In the genomic region with DNA sequence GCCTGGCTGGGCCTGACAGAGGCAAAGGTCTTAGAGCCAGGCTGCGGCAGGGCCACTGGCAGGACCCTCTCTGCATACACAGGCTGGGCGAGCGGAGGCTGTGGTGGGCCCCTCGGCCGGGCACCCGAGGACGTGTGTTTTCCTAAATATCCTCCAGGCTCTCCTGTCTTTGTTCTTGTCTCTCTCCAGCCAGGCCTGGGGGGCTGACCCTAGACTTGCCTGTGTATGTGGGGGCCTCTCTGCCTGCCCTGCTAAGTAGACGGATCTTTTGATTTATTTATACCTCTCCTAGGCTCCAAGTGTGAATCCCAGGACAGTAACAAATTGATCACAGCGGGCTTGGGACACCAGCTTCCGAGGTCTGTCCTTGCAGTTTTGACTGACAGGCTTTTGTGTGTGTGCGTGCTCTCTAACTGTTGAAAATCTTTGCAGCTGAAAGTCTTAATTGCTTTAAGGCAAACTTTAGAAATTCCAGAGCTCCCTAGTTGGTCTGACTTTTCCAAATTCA, we compare ENCODE assay signal across 8 cellular contexts. TPM values are rescaled to one million over a fixed set of nuclear protein-coding genes. Genes with fewer than 3 reads are reported as not detected.
A peak's percentile ranks its signal among the peaks of the same experiment; 100 is the strongest.
DNase-seq lines count a peak whose midpoint lies in the region; ATAC-seq, FAIRE-seq and TF ChIP-seq lines count a peak whose summit lies in the region.

No MANE protein-coding gene starts in this region.

- H4K20me1 ChIP-seq in PC-9 (ENCODE audit: insufficient read depth): peaks cover 25% of the 10 kb centered on the region
- no peaks in the 10 kb centered on the region for H4K20me1 ChIP-seq in endothelial cell of umbilical vein (replicated peaks; ENCODE audit: control insufficient read depth, extremely low read depth, insufficient read depth, low read length)

- peak overlapping the region; percentile 96 for H3K27ac Mint-ChIP-seq in neural crest cell (ENCODE audit: unreplicated experiment)

- H3K36me3 ChIP-seq in PC-9 (ENCODE audit: low read depth) (no peaks in the 10 kb centered on the region), endothelial cell of umbilical vein (ENCODE audit: control insufficient read depth in 2 of 2, extremely low read depth in 1 of 2, insufficient read depth in 2 of 2, low read length in 2 of 2) (no peaks in the 10 kb centered on the region)

- peaks cover 40% of the 10 kb centered on the region for H3F3A ChIP-seq in PC-9 (ENCODE audit: insufficient read depth, low read depth)

- TF ChIP-seq CTCF in PC-9 (conservative IDR thresholded peaks at IDR 0.05) (no peak), endothelial cell of umbilical vein (IDR thresholded peaks at IDR 0.05; ENCODE audit: extremely low read depth in 1 of 2, insufficient read depth in 1 of 2, low read depth in 1 of 2, low read length in 2 of 2) (no peak), neural crest cell (conservative IDR thresholded peaks at IDR 0.05) (no peak), GM20000 (IDR thresholded peaks at IDR 0.05; ENCODE audit: extremely low read depth, missing control alignments) (no peak)

- no peaks in the 10 kb centered on the region for H3K9me2 ChIP-seq in PC-9 (ENCODE audit: insufficient read depth)

- H3K27me3 ChIP-seq in PC-9 (ENCODE audit: insufficient read depth, low read depth) (no peaks in the 10 kb centered on the region), endothelial cell of umbilical vein (ENCODE audit: control insufficient read depth in 2 of 2, insufficient read depth in 2 of 2, low read length in 2 of 2) (no peaks in the 10 kb centered on the region)

- H3K4me3 Mint-ChIP-seq in neural crest cell: peak overlapping the region; percentile 97

- peak; percentile 51 for DNase-seq in Daoy (ENCODE audit: low read depth)
- DNase-seq in PC-9: no peak
- peak; percentile 65 for DNase-seq in endothelial cell of umbilical vein (ENCODE audit: low read depth, low spot score)
- no peak for DNase-seq in neural crest cell (ENCODE audit: low read depth, low spot score)
- no peak for DNase-seq in GM20000 (ENCODE audit: low spot score)
- no peak for DNase-seq in NCI-H510A treated with DMSO at 0.1 percent for 48 hours (lab: John Stamatoyannopoulos, UW)
- no peak for DNase-seq in activated effector memory CD4-positive, alpha-beta T cell treated with Interleukin-2 at 50 U/mL for 16 hours

- peak overlapping the region; percentile 84 for H3K9ac ChIP-seq in endothelial cell of umbilical vein (replicated peaks; ENCODE audit: extremely low read depth, insufficient read depth, low read length)

- H3K27ac ChIP-seq in PC-9 (peak overlapping the region; percentile 72), endothelial cell of umbilical vein (ENCODE audit: insufficient read depth, low read depth, low read length) (peak overlapping the region; percentile 76)

- TF ChIP-seq POLR2A in endothelial cell of umbilical vein (IDR thresholded peaks at IDR 0.05; ENCODE audit: low read depth, low read length): no peak

- H2AFZ ChIP-seq in PC-9 (peak overlapping the region; percentile 75), endothelial cell of umbilical vein (ENCODE audit: low read depth, low read length) (no peak overlapping the region)

- dilution Hi-C loops in endothelial cell of umbilical vein (cut with MboI; ENCODE audit: extremely low pct_ligation_motif_present, low sequenced_read_pairs): no loop called here

- CTCF ChIA-PET in PC-9 (lab: Charles Lee): no interaction called here
- CTCF ChIA-PET in endothelial cell of umbilical vein (lab: Charles Lee): interaction anchor here (0.8 to 2.7 kb wide), 8 partner anchors 22 to 136 kb away, joined by 3 to 20 read pairs (median 6); no protein-coding TSS in a partner anchor

- H3K4me1 ChIP-seq in PC-9 (replicated peaks; ENCODE audit: insufficient read depth): peaks cover 43% of the 10 kb centered on the region
- peaks cover 46% of the 10 kb centered on the region for H3K4me1 ChIP-seq in endothelial cell of umbilical vein (ENCODE audit: control insufficient read depth, extremely low read depth, insufficient read depth, low read length)

- peaks cover 73% of the 10 kb centered on the region for H3K4me1 Mint-ChIP-seq in neural crest cell

- POLR2A ChIA-PET in PC-9 (lab: Charles Lee; ENCODE audit: unreplicated experiment): interaction anchor here (0.6 to 0.7 kb wide), 2 partner anchors 27 to 160 kb away, joined by 4 to 9 read pairs; no protein-coding TSS in a partner anchor
- POLR2A ChIA-PET in endothelial cell of umbilical vein (lab: Charles Lee): interaction anchor here (0.7 kb wide), 1 partner anchor 31 kb away, joined by 3 read pairs; no protein-coding TSS in a partner anchor

- H3K27me3 Mint-ChIP-seq in neural crest cell (ENCODE audit: low read depth): no peaks in the 10 kb centered on the region

- H3K79me2 ChIP-seq in PC-9 (ENCODE audit: low read depth) (peaks cover 51% of the 10 kb centered on the region), endothelial cell of umbilical vein (ENCODE audit: control insufficient read depth, insufficient read depth, low read length) (peaks cover 54% of the 10 kb centered on the region)

- H3K9me3 ChIP-seq in PC-9 (ENCODE audit: insufficient read depth, low read depth): no peaks in the 10 kb centered on the region
- H3K9me3 ChIP-seq in endothelial cell of umbilical vein (replicated peaks; ENCODE audit: control insufficient read depth, insufficient read depth, low read length): no peaks in the 10 kb centered on the region

- no peaks in the 10 kb centered on the region for H3K9me3 Mint-ChIP-seq in neural crest cell

- peaks cover 2% of the 10 kb centered on the region for H3K36me3 Mint-ChIP-seq in neural crest cell (ENCODE audit: low read depth)

- BruUV-seq in PC-9 (replicated peaks; lab: Mats Ljungman, UMichigan) (no TSS peak), endothelial cell of umbilical vein (replicated peaks; lab: Mats Ljungman, UMichigan) (TSS peak; percentile 50)

- H3K9me1 ChIP-seq in endothelial cell of umbilical vein (replicated peaks; ENCODE audit: control insufficient read depth, extremely low read depth, insufficient read depth, low read length): no peaks in the 10 kb centered on the region

- intact Hi-C loops in PC-9 (cut with micrococcal nuclease; ENCODE audit: unreplicated experiment) (loop anchor here (1.0 to 5.0 kb wide), 5 partner anchors 27 to 180 kb away; no protein-coding TSS in a partner anchor), endothelial cell of umbilical vein (cut with micrococcal nuclease) (loop anchor here (1.0 to 5.0 kb wide), 7 partner anchors 8 to 133 kb away; no protein-coding TSS in a partner anchor)

- no peak for ATAC-seq in GM19023 (IDR thresholded peaks at IDR 0.05; ENCODE audit: unreplicated experiment)

- FAIRE-seq in endothelial cell of umbilical vein (lab: Jason Lieb, UNC): no peak

- H3K4me3 ChIP-seq in PC-9 (peak overlapping the region; percentile 72), endothelial cell of umbilical vein (replicated peaks in 1 of 3; ENCODE audit: insufficient read depth in 1 of 3, low read depth in 1 of 3, low read length in 3 of 3) (peak overlapping the region; percentile 4 to 90 (median 70))

- H3K4me2 ChIP-seq in PC-9 (peak overlapping the region; percentile 92), endothelial cell of umbilical vein (ENCODE audit: insufficient read depth, low read length) (peak overlapping the region; percentile 75)

TF ChIP-seq in endothelial cell of umbilical vein, 7 proteins besides CTCF, POLR2A, EP300 and RAD21:
- TF ChIP-seq, protein P1, sequence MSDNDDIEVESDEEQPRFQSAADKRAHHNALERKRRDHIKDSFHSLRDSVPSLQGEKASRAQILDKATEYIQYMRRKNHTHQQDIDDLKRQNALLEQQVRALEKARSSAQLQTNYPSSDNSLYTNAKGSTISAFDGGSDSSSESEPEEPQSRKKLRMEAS (IDR thresholded peaks at IDR 0.05; ENCODE audit: insufficient read depth, insufficient read length): no peak
- no peak for TF ChIP-seq POLR2AphosphoS5 (IDR thresholded peaks at IDR 0.05; ENCODE audit: insufficient read depth, low read depth, low read length)
- TF ChIP-seq GATA2 (IDR thresholded peaks at IDR 0.05; ENCODE audit: insufficient read depth, insufficient read length, low read depth, low read length): no peak
- TF ChIP-seq MYC (IDR thresholded peaks at IDR 0.05; ENCODE audit: low read depth, low read length): no peak
- no peak for TF ChIP-seq EZH2 (IDR thresholded peaks at IDR 0.05; ENCODE audit: borderline replicate concordance, low read depth, low read length, severe bottlenecking)
- no peak for TF ChIP-seq FOS (IDR thresholded peaks at IDR 0.05; ENCODE audit: borderline replicate concordance, insufficient read depth, low read length)
- TF ChIP-seq JUN (IDR thresholded peaks at IDR 0.05; ENCODE audit: borderline replicate concordance, insufficient read depth, insufficient read length, low read depth): no peak

RNA-seq across cellular contexts. Expression of a gene that starts 1.1 kb away (rescaled TPM):
- 40.6 and 41.9 TPM in 2 replicates for total RNA-seq in Daoy (2014; rRNA removed; shearing (Covaris generic))
- total RNA-seq in PC-9 (2021) (48.1 and 57.9 TPM in 2 replicates), endothelial cell of umbilical vein (65.9 and 67.1 TPM in 2 replicates), neural crest cell (31.7 and 31.9 TPM in 2 replicates)
- polyA plus RNA-seq in endothelial cell of umbilical vein: 64.3 and 96.1 TPM in 2 replicates
- polyA plus RNA-seq in endothelial cell of umbilical vein (2011; cell fraction: cytosol; rRNA removed): 77.1 and 88.2 TPM in 2 replicates
- 79.5 and 84.6 TPM in 2 replicates for polyA plus RNA-seq in endothelial cell of umbilical vein (2011; cell fraction: nucleus; rRNA removed)
- polyA plus RNA-seq in endothelial cell of umbilical vein (2012): 62.6 and 78.9 TPM in 2 replicates
- 111 and 153 TPM in 2 replicates for polyA minus RNA-seq in endothelial cell of umbilical vein
- 5.1 TPM for polyA minus RNA-seq in endothelial cell of umbilical vein (2011; cell fraction: cytosol; rRNA and poly(A)+ RNA removed)
- 48.7 and 63.7 TPM in 2 replicates for polyA minus RNA-seq in endothelial cell of umbilical vein (2011; cell fraction: nucleus; rRNA and poly(A)+ RNA removed)

Comparison
In these comparisons a context has a peak if more than half of its experiments do, and no peak if none do; other contexts are left out.
1. DNase-seq: peak in Daoy (single experiment) and endothelial cell of umbilical vein (single experiment); none in PC-9 (0 of 2), neural crest cell (single experiment), GM20000 (single experiment), NCI-H510A treated with DMSO at 0.1 percent for 48 hours (single experiment) and activated effector memory CD4-positive, alpha-beta T cell treated with Interleukin-2 at 50 U/mL for 16 hours (single experiment).